1 cellular context compared by ENCODE assay signal in genomic region chr20:31720486-31721407, GRCh38.
TF ChIP-seq lines count a peak whose summit lies in the region.

No MANE protein-coding gene starts in this region.

TF ChIP-seq in HepG2, 621 proteins besides CTCF, POLR2A, EP300 and RAD21 (continued from another document and continues in another):
- TF ChIP-seq ZBTB40 (IDR thresholded peaks at IDR 0.05) (no peak), ZBTB40 (CRISPR knock-in tag; IDR thresholded peaks at IDR 0.05) (peak; percentile 90), NBN (conservative IDR thresholded peaks at IDR 0.05) (no peak), ZNF460 (CRISPR knock-in tag; IDR thresholded peaks at IDR 0.05; ENCODE audit: borderline replicate concordance) (peak; percentile 46; the same call in 1 of the 2 replicates), JDP2 (CRISPR knock-in tag; IDR thresholded peaks at IDR 0.05; ENCODE audit: borderline replicate concordance) (peak; percentile 15; the same call in 1 of the 2 replicates), STAT6 (CRISPR knock-in tag; IDR thresholded peaks at IDR 0.05; ENCODE audit: borderline replicate concordance) (no peak; the same call in none of the 2 replicates), ZEB1 (IDR thresholded peaks at IDR 0.05; ENCODE audit: insufficient replicate concordance, low read depth) (peak; percentile 21), REPIN1 (CRISPR knock-in tag; IDR thresholded peaks at IDR 0.05; ENCODE audit: borderline replicate concordance, low read depth) (peak; percentile 92), CHD4 (IDR thresholded peaks at IDR 0.05; ENCODE audit: borderline replicate concordance, low read length) (peak; percentile 61), LRRFIP1 (CRISPR knock-in tag; conservative IDR thresholded peaks at IDR 0.05) (no peak; the same call in 1 of the 2 replicates), ZSCAN29 (CRISPR knock-in tag; conservative IDR thresholded peaks at IDR 0.05) (no peak; the same call in 1 of the 2 replicates), ZNF292 (CRISPR knock-in tag; IDR thresholded peaks at IDR 0.05; ENCODE audit: borderline replicate concordance, low read depth) (peak; percentile 68; the same call in 1 of the 2 replicates), POGZ (CRISPR knock-in tag; IDR thresholded peaks at IDR 0.05) (peak; percentile 61), ZNF777 (CRISPR knock-in tag; IDR thresholded peaks at IDR 0.05) (no peak; the same call in 1 of the 2 replicates), HHEX (CRISPR knock-in tag; IDR thresholded peaks at IDR 0.05) (no peak; the same call in 1 of the 2 replicates), NR2F1 (CRISPR knock-in tag; IDR thresholded peaks at IDR 0.05) (peak; percentile 36 to 47; a peak in 1 of 4 replicates), KLF9 (CRISPR knock-in tag; IDR thresholded peaks at IDR 0.05; ENCODE audit: low read depth) (no peak), ZNF280B (CRISPR knock-in tag; IDR thresholded peaks at IDR 0.05; ENCODE audit: borderline replicate concordance) (peak; percentile 69; the same call in 1 of the 2 replicates), CBX5 (CRISPR knock-in tag; IDR thresholded peaks at IDR 0.05; ENCODE audit: borderline replicate concordance) (peak; percentile 95; the same call in 1 of the 2 replicates), ZNF12 (CRISPR knock-in tag; IDR thresholded peaks at IDR 0.05) (peak; percentile 59; the same call in 1 of the 2 replicates), CBX1 (IDR thresholded peaks at IDR 0.05; ENCODE audit: low read depth) (peak; percentile 85), ZNF724P (CRISPR knock-in tag; IDR thresholded peaks at IDR 0.05; ENCODE audit: borderline replicate concordance) (peak; percentile 43; the same call in 1 of the 2 replicates), IRX3 (CRISPR knock-in tag; IDR thresholded peaks at IDR 0.05; ENCODE audit: borderline replicate concordance, low read depth) (peak; percentile 62; the same call in 1 of the 2 replicates), ZNF282 (IDR thresholded peaks at IDR 0.05; ENCODE audit: partially characterized antibody) (no peak), ZNF235 (CRISPR knock-in tag; IDR thresholded peaks at IDR 0.05; ENCODE audit: borderline replicate concordance) (peak; percentile 95), ARID5B (CRISPR knock-in tag; IDR thresholded peaks at IDR 0.05) (peak; percentile 90)
- TF ChIP-seq, protein P1, sequence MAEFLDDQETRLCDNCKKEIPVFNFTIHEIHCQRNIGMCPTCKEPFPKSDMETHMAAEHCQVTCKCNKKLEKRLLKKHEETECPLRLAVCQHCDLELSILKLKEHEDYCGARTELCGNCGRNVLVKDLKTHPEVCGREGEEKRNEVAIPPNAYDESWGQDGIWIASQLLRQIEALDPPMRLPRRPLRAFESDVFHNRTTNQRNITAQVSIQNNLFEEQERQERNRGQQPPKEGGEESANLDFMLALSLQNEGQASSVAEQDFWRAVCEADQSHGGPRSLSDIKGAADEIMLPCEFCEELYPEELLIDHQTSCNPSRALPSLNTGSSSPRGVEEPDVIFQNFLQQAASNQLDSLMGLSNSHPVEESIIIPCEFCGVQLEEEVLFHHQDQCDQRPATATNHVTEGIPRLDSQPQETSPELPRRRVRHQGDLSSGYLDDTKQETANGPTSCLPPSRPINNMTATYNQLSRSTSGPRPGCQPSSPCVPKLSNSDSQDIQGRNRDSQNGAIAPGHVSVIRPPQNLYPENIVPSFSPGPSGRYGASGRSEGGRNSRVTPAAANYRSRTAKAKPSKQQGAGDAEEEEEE (CRISPR knock-in tag; IDR thresholded peaks at IDR 0.05; ENCODE audit: borderline replicate concordance): no peak; the same call in 1 of the 2 replicates
- TF ChIP-seq, protein P2, sequence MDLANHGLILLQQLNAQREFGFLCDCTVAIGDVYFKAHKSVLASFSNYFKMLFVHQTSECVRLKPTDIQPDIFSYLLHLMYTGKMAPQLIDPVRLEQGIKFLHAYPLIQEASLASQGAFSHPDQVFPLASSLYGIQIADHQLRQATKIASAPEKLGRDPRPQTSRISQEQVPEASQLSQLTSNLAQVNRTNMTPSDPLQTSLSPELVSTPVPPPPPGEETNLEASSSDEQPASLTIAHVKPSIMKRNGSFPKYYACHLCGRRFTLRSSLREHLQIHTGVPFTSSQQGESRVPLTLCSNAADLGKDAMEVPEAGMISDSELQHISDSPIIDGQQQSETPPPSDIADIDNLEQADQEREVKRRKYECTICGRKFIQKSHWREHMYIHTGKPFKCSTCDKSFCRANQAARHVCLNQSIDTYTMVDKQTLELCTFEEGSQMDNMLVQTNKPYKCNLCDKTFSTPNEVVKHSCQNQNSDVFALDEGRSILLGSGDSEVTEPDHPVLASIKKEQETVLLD (CRISPR knock-in tag; IDR thresholded peaks at IDR 0.05; ENCODE audit: low read depth): no peak
- TF ChIP-seq, protein P3, sequence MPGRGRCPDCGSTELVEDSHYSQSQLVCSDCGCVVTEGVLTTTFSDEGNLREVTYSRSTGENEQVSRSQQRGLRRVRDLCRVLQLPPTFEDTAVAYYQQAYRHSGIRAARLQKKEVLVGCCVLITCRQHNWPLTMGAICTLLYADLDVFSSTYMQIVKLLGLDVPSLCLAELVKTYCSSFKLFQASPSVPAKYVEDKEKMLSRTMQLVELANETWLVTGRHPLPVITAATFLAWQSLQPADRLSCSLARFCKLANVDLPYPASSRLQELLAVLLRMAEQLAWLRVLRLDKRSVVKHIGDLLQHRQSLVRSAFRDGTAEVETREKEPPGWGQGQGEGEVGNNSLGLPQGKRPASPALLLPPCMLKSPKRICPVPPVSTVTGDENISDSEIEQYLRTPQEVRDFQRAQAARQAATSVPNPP (CRISPR knock-in tag; IDR thresholded peaks at IDR 0.05): peak; percentile 57; the same call in 1 of the 2 replicates
